ENCODE assay signal across 8 cellular contexts in the genomic region with DNA sequence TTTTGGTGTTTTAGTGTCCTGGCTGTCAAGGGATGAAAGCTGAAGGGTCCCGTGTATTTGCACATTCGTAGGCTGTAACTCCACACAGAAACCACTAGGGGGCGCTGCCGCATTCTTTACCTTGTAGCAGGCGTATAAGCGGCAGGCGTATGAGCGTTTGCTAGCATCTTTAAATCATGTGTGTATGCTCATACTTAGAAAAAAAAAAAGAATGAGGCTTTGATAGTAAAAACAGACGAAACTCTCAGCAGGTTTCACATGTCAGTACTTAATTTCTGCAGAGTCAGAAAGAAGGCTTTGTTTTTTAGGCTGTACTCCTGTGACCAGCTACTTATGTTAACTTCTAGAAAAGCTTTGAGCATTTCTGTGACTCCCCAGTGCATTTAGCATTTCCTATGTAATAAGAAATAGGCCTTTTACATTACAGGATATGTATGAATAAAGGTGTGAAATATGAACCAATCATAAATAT.
DNase-seq lines count a peak whose midpoint lies in the region; ATAC-seq and TF ChIP-seq lines count a peak whose summit lies in the region.

No MANE protein-coding gene starts in this region.

- H3K9me3 Mint-ChIP-seq in nephron, result peaks cover under 1% of the 10 kb centered on the region

- H3F3A ChIP-seq in OCI-LY1 (ENCODE audit: insufficient read depth, low read length), result no peaks in the 10 kb centered on the region

- no peaks in the 10 kb centered on the region for H3K9me3 ChIP-seq in OCI-LY1 (ENCODE audit: low read length)

- no peak overlapping the region for H3K4me3 ChIP-seq in OCI-LY1 (ENCODE audit: low read depth, low read length, poor library complexity, severe bottlenecking)

- peak; percentile 95 for ATAC-seq in GM21515 (IDR thresholded peaks at IDR 0.05; ENCODE audit: unreplicated experiment)

- no peaks in the 10 kb centered on the region for H3K9me2 ChIP-seq in OCI-LY1 (ENCODE audit: low read depth, low read length)

- peak overlapping the region; percentile 71 to 83 (median 80) for H3K27ac Mint-ChIP-seq in nephron

- no peaks in the 10 kb centered on the region for H3K79me2 ChIP-seq in OCI-LY1 (ENCODE audit: insufficient read depth, low read length)

- no peak overlapping the region for H3K4me2 ChIP-seq in OCI-LY1 (ENCODE audit: low read length)

- H3K27me3 Mint-ChIP-seq in nephron (ENCODE audit: low read depth), result no peaks in the 10 kb centered on the region

- no peak overlapping the region for H2AFZ ChIP-seq in OCI-LY1 (ENCODE audit: low read length)

- no peaks in the 10 kb centered on the region for H3K4me1 ChIP-seq in OCI-LY1 (ENCODE audit: insufficient read depth, low read length, severe bottlenecking)

- no peaks in the 10 kb centered on the region for H3K27me3 ChIP-seq in OCI-LY1 (ENCODE audit: insufficient read depth, low read length)

- H3K9ac ChIP-seq in OCI-LY1 (ENCODE audit: low read length), result no peak overlapping the region

- no peaks in the 10 kb centered on the region for H3K36me3 ChIP-seq in OCI-LY1 (ENCODE audit: insufficient read depth, low read length)

- H3K4me3 Mint-ChIP-seq in nephron, result no peak overlapping the region

- no peaks in the 10 kb centered on the region for H3K36me3 Mint-ChIP-seq in nephron (ENCODE audit: low read depth)

- H4K20me1 ChIP-seq in OCI-LY1 (ENCODE audit: insufficient read depth, low read length), result no peaks in the 10 kb centered on the region

- peaks cover 19% of the 10 kb centered on the region for H3K4me1 Mint-ChIP-seq in nephron

- TF ChIP-seq CTCF in OCI-LY1 (IDR thresholded peaks at IDR 0.05; ENCODE audit: low read length) (peak; percentile 89), nephron (IDR thresholded peaks at IDR 0.05; ENCODE audit: unreplicated experiment in 3 of 3) (peak; percentile 94 to 99 (median 96))

- DNase-seq in DMS153 treated with DMSO at 0.1 percent for 48 hours (lab: John Stamatoyannopoulos, UW; ENCODE audit: unreplicated experiment) (peak; percentile 92), HT1080 (ENCODE audit: low read depth) (peak; percentile 77), activated T-cell treated with anti-CD3 and anti-CD28 coated beads for 4 hours (peak; percentile 57), fibroblast of gingiva (ENCODE audit: low read depth) (peak; percentile 77)
- DNase-seq in stimulated activated naive CD4-positive, alpha-beta T cell treated with Interleukin-2 at 50 U/mL for 16 hours (lab: John Stamatoyannopoulos, UW), result peak; percentile 43

- no peak overlapping the region for H3K27ac ChIP-seq in OCI-LY1 (ENCODE audit: low read depth, low read length, poor library complexity, severe bottlenecking)
